In genomic region chr17:2050871-2051387, GRCh38 we compare ENCODE assay signal across 8 cellular contexts. TPM values are rescaled to one million over a fixed set of nuclear protein-coding genes. Genes with fewer than 3 reads are reported as not detected.
DNase-seq lines count a peak whose midpoint lies in the region; ATAC-seq and TF ChIP-seq lines count a peak whose summit lies in the region.

No MANE protein-coding gene starts in this region.

- in situ Hi-C loops in gastrocnemius medialis (cut with MboI; ENCODE audit: low sequenced_read_pairs in 4 of 4), result loop anchor here in 1 of 4 donors (5.0 kb wide), 1 partner anchor 196 kb away; no protein-coding TSS in a partner anchor

- H3K4me3 ChIP-seq in NT2/D1 (ENCODE audit: insufficient read length, low read depth) (peak overlapping the region; percentile 26), gastrocnemius medialis (peak overlapping the region; percentile 43 to 68 (median 64))

- DNase-seq in NCI-H1417 (lab: John Stamatoyannopoulos, UW) (peak in 2 of 3 experiments; percentile 47 to 62), NCI-H1417 treated with DMSO at 0.1 percent for 48 hours (lab: John Stamatoyannopoulos, UW) (no peak), NT2/D1 (ENCODE audit: low read depth, low spot score) (no peak), erythroblast (lab: John Stamatoyannopoulos, UW) (peak; percentile 31 to 39), gastrocnemius medialis (no peak), NOMO-1 treated with dmso at 0.1 percent for 144 hours (lab: John Stamatoyannopoulos, UW; ENCODE audit: unreplicated experiment) (no peak)

- TF ChIP-seq POLR2A in erythroblast (IDR thresholded peaks at IDR 0.05; ENCODE audit: low read length), result no peak
- TF ChIP-seq POLR2A in gastrocnemius medialis (IDR thresholded peaks at IDR 0.05), result no peak

- no peaks in the 10 kb centered on the region; the same call in 1 of the 2 replicates for H3K9me3 ChIP-seq in NT2/D1 (ENCODE audit: insufficient read depth, low read length)
- no peaks in the 10 kb centered on the region for H3K9me3 ChIP-seq in gastrocnemius medialis

- H3K4me1 ChIP-seq in NT2/D1 (ENCODE audit: insufficient read depth, insufficient read length) (peaks cover 15% of the 10 kb centered on the region), gastrocnemius medialis (peaks cover 10 to 26% of the 10 kb centered on the region in 2 donors)

- intact Hi-C loops in gastrocnemius medialis (cut with DNase I; ENCODE audit: low total_unique reads), result loop anchor here (5.0 kb wide), 3 partner anchors 286 to 351 kb away; partner anchors contain the start of genes MNT, SGSM2 and TSR1

- ATAC-seq in gastrocnemius medialis, result no peak
- no peak for ATAC-seq in HG02763 (IDR thresholded peaks at IDR 0.05; ENCODE audit: unreplicated experiment)
- ATAC-seq in GM18520 (IDR thresholded peaks at IDR 0.05; ENCODE audit: unreplicated experiment), result no peak

- no peak for TF ChIP-seq CTCF in gastrocnemius medialis (IDR thresholded peaks at IDR 0.05 in 4 of 5, conservative IDR thresholded peaks at IDR 0.05 in 1 of 5)

- H3K36me3 ChIP-seq in NT2/D1 (ENCODE audit: insufficient read depth, insufficient read length, low read length), result no peaks in the 10 kb centered on the region
- no peaks in the 10 kb centered on the region for H3K36me3 ChIP-seq in gastrocnemius medialis

- no peak overlapping the region for H3K9ac ChIP-seq in NT2/D1 (ENCODE audit: insufficient read length, low read depth)

- H3K27me3 ChIP-seq in NT2/D1 (ENCODE audit: insufficient read depth, insufficient read length) (peaks cover 71% of the 10 kb centered on the region), gastrocnemius medialis (peaks cover 11 to 14% (median 14%) of the 10 kb centered on the region in 3 donors)

- H3K27ac ChIP-seq in gastrocnemius medialis, result peak overlapping the region in 3 of 4 donors; percentile 32 to 51 (median 51)

RNA-seq across cellular contexts. Expression of gene HIC1, which starts 4.0 kb away (rescaled TPM):
- 1 to 10 TPM; 4.6 to 9.6 (median 6.9) TPM for total RNA-seq in gastrocnemius medialis

RNA-seq across cellular contexts. Expression of gene OVCA2, which starts 9.1 kb away (rescaled TPM):
- 10 to 100 TPM; 12.6 to 50.2 (median 34.4) TPM for total RNA-seq in gastrocnemius medialis

RNA-seq across cellular contexts. Expression of gene DPH1, which starts 21.0 kb away (rescaled TPM):
- total RNA-seq in gastrocnemius medialis, result 10 to 100 TPM; 47.2 to 59.9 (median 57.7) TPM

RNA-seq across cellular contexts. Expression of gene RTN4RL1, which starts 25.8 kb away (rescaled TPM):
- 1 to 10 TPM in 2 of 4 donors, under 1 TPM in 2; 0.31 to 1.7 (median 1.2) TPM for total RNA-seq in gastrocnemius medialis

Comparison
In these comparisons a context has a peak if more than half of its experiments do, and no peak if none do; other contexts are left out.
1. DNase-seq: peak in NCI-H1417 (2 of 3) and erythroblast (2 of 2); none in NCI-H1417 treated with DMSO at 0.1 percent for 48 hours (single experiment), NT2/D1 (single experiment), gastrocnemius medialis (0 of 2) and NOMO-1 treated with dmso at 0.1 percent for 144 hours (single experiment).